In genomic region chr16:20773679-20774078, GRCh38 we compare ENCODE assay signal across 25 cellular contexts. TPM values are rescaled to one million over a fixed set of nuclear protein-coding genes. Genes with fewer than 3 reads are reported as not detected.
DNase-seq lines count a peak whose midpoint lies in the region; ATAC-seq, FAIRE-seq and TF ChIP-seq lines count a peak whose summit lies in the region.
"Had no signal": no experiment of that assay in that cellular context is flagged by ENCODE, and none has a peak within 500 bp of the region (broad histone marks: within the 10 kb centered on the region; RNA-seq: fewer than 3 reads in every experiment).

No MANE protein-coding gene starts in this region.

- TF ChIP-seq EP300 in HepG2 (IDR thresholded peaks at IDR 0.05; ENCODE audit: low read depth in 2 of 2, low read length in 2 of 2) (no peak), HepG2 (CRISPR knock-in tag; IDR thresholded peaks at IDR 0.05; ENCODE audit: borderline replicate concordance) (no peak)

- no peak overlapping the region for H3K4me3 ChIP-seq in liver (ENCODE audit: low read depth in 1 of 3, low read length in 3 of 3)
- no peak overlapping the region for H3K4me3 ChIP-seq in HepG2 (replicated peaks in 1 of 3; ENCODE audit: insufficient read depth in 1 of 3, low read depth in 2 of 3, low read length in 3 of 3)
- H3K4me3 ChIP-seq: BLaER1, GM12878 had no signal

- no peak overlapping the region for H3K4me2 ChIP-seq in HepG2 (ENCODE audit: low read depth, low read length)
- H3K4me2 ChIP-seq: BLaER1 had no signal

- no peak for TF ChIP-seq CTCF in liver (IDR thresholded peaks at IDR 0.05; ENCODE audit: low read depth, low read length, missing input control)
- no peak for TF ChIP-seq CTCF in HepG2 (CRISPR knock-in tag; IDR thresholded peaks at IDR 0.05)

- H3K9ac ChIP-seq in liver (ENCODE audit: low read depth in 1 of 2, low read length in 2 of 2): no peak overlapping the region
- H3K9ac ChIP-seq in HepG2 (ENCODE audit: insufficient read depth, low read depth, low read length): no peak overlapping the region
- H3K9ac ChIP-seq: BLaER1 had no signal

- H3K27ac ChIP-seq in liver (ENCODE audit: low read depth in 1 of 2, low read length in 2 of 2) (no peak overlapping the region), HepG2 (ENCODE audit: extremely low read length, insufficient read depth, low read length) (no peak overlapping the region)
- H3K27ac ChIP-seq: BLaER1 had no signal

- H3K9me3 ChIP-seq in liver (ENCODE audit: control insufficient read depth in 4 of 4, low read length in 3 of 4) (no peaks in the 10 kb centered on the region), HepG2 (ENCODE audit: low read length) (no peaks in the 10 kb centered on the region)
- H3K9me3 ChIP-seq: BE2C, BLaER1 had no signal

- H3K4me1 ChIP-seq in liver (ENCODE audit: control insufficient read depth in 4 of 4, insufficient read depth in 4 of 4, low read length in 3 of 4) (peaks cover 1 to 10% (median 7%) of the 10 kb centered on the region in 4 donors), HepG2 (ENCODE audit: insufficient read depth, low read length) (no peaks in the 10 kb centered on the region)
- H3K4me1 ChIP-seq: BE2C, BLaER1 had no signal

- POLR2A ChIA-PET in HepG2 (lab: Yijun Ruan, JAX): no interaction called here

- 55% methylated on average over 3 of the region's 3 CpGs for WGBS in liver
- WGBS in HepG2 (ENCODE audit: low lambda C conversion rate): 91% methylated on average over 3 of the region's 3 CpGs

- TF ChIP-seq RAD21 in liver (IDR thresholded peaks at IDR 0.05) (no peak), HepG2 (CRISPR knock-in tag; IDR thresholded peaks at IDR 0.05) (no peak)

- H3K36me3 ChIP-seq in liver (ENCODE audit: control insufficient read depth in 4 of 4, insufficient read depth in 3 of 4, low read depth in 1 of 4, low read length in 3 of 4) (peaks cover 8 to 41% (median 27%) of the 10 kb centered on the region in 4 donors), HepG2 (replicated peaks in 1 of 2; ENCODE audit: control insufficient read depth in 1 of 2, insufficient read depth in 2 of 2, low read length in 2 of 2) (peaks cover 11 to 14% of the 10 kb centered on the region in 2 experiments; a peak in 4 of 5 replicates)
- H3K36me3 ChIP-seq: BE2C, BLaER1 had no signal

- intact Hi-C loops in HepG2 (cut with micrococcal nuclease; ENCODE audit: unreplicated experiment): no loop called here

- no peak for DNase-seq in HepG2 (ENCODE audit: low spot score)
- no peak for DNase-seq in left lobe of liver (ENCODE audit: low spot score)
- no peak for DNase-seq in cortex of kidney (lab: John Stamatoyannopoulos, UW)
- DNase-seq: 8988T; ACHN; BE2C; C1 segment of cervical spinal cord; CD4-positive, alpha-beta memory T cell; CD4-positive, CD25-positive, alpha-beta regulatory T cell; CD8-positive, alpha-beta memory T cell; COR-L47; DMS 273 treated with DMSO at 0.1 percent for 48 hours; DMS153; DMS53; DMS79; DND-41; EL; GDM1 had no signal

- no peak for FAIRE-seq in HepG2 (lab: Jason Lieb, UNC)
- FAIRE-seq: GM12878, GM12892, GM19239 had no signal

- ATAC-seq in HepG2 (no peak), left lobe of liver (peak; percentile 49), HG03432 (IDR thresholded peaks at IDR 0.05; ENCODE audit: unreplicated experiment) (no peak)
- ATAC-seq: GM12878 had no signal

- H3K27me3 ChIP-seq in liver (ENCODE audit: control insufficient read depth in 4 of 4, insufficient read depth in 4 of 4, low read length in 3 of 4) (no peaks in the 10 kb centered on the region), HepG2 (ENCODE audit: control insufficient read depth in 1 of 2, insufficient read depth in 2 of 2, low read length in 2 of 2) (no peaks in the 10 kb centered on the region)
- H3K27me3 ChIP-seq: BE2C, BLaER1 had no signal

- H4K20me1 ChIP-seq in HepG2 (ENCODE audit: insufficient read depth, low read length): no peaks in the 10 kb centered on the region
- H4K20me1 ChIP-seq: BLaER1 had no signal

- no TSS peak for BruUV-seq in HepG2 (replicated peaks; lab: Mats Ljungman, UMichigan)

- CTCF ChIA-PET in HepG2 (lab: Yijun Ruan, JAX; ENCODE audit: low intra/inter-chr PET ratio, low total read pairs): no interaction called here

- in situ Hi-C loops in HepG2 (cut with HindIII; ENCODE audit: extremely low pct_ligation_motif_present, low pct_unique_long_range_greater_than_20kb): no loop called here

- H3K79me2 ChIP-seq in HepG2 (ENCODE audit: insufficient read depth, low read length): no peaks in the 10 kb centered on the region

- no peak overlapping the region for H2AFZ ChIP-seq in HepG2 (ENCODE audit: low read length)

- TF ChIP-seq POLR2A in HepG2 (IDR thresholded peaks at IDR 0.05; ENCODE audit: insufficient read depth in 1 of 2, low read depth in 2 of 2, low read length in 2 of 2): no peak

RNA-seq across cellular contexts. Expression of gene ACSM3, which starts 9.9 kb away (rescaled TPM):
- 10 to 100 TPM; 55.6 to 71.8 TPM for total RNA-seq in liver
- 10 to 100 TPM; 29.2 to 45.1 TPM for polyA plus RNA-seq in liver
- total RNA-seq in HepG2 (2016; rRNA removed; fragmentation: Illumina TruSeq; extraction: Trizol): 108 and 125 TPM in 2 replicates
- 16.9 and 17.5 TPM in 2 replicates for total RNA-seq in HepG2 (2016; cell fraction: cytosol; rRNA removed; fragmentation: Illumina TruSeq; extraction: Trizol; ENCODE audit: low read depth)
- 103 and 128 TPM in 2 replicates for total RNA-seq in HepG2 (2016; cell fraction: insoluble cytoplasmic fraction; rRNA removed; fragmentation: Illumina TruSeq; extraction: Trizol)
- total RNA-seq in HepG2 (2016; cell fraction: membrane; rRNA removed; fragmentation: Illumina TruSeq; extraction: Trizol): 55.2 and 56.2 TPM in 2 replicates
- total RNA-seq in HepG2 (2016; cell fraction: nucleus; rRNA removed; fragmentation: Illumina TruSeq; extraction: Trizol): 194 and 207 TPM in 2 replicates
- 74.0 and 84.3 TPM in 2 replicates for polyA plus RNA-seq in HepG2 (2011; rRNA removed)
- polyA plus RNA-seq in HepG2 (2011; cell fraction: cytosol; rRNA removed): 50.4 and 63.7 TPM in 2 replicates
- 123 and 153 TPM in 2 replicates for polyA plus RNA-seq in HepG2 (2011; cell fraction: nucleus; rRNA removed)
- polyA plus RNA-seq in HepG2 (2012): 99.7 and 110 TPM in 2 replicates
- polyA plus RNA-seq in HepG2 (2016; cell fraction: cytosol; fragmentation: Illumina TruSeq; extraction: Trizol; ENCODE audit: low read depth): 14.1 and 15.2 TPM in 2 replicates
- 156 and 162 TPM in 2 replicates for polyA plus RNA-seq in HepG2 (2016; cell fraction: insoluble cytoplasmic fraction; fragmentation: Illumina TruSeq; extraction: Trizol; ENCODE audit: low read depth)
- polyA plus RNA-seq in HepG2 (2016; cell fraction: membrane; fragmentation: Illumina TruSeq; extraction: Trizol; ENCODE audit: low read depth): 43.7 and 47.6 TPM in 2 replicates
- 215 and 247 TPM in 2 replicates for polyA plus RNA-seq in HepG2 (2016; cell fraction: nucleus; fragmentation: Illumina TruSeq; extraction: Trizol; ENCODE audit: insufficient read depth, low read depth)
- polyA minus RNA-seq in HepG2 (2011; rRNA and poly(A)+ RNA removed; ENCODE audit: low replicate concordance): 0.82 and 141 TPM in 2 replicates
- polyA minus RNA-seq in HepG2 (2011; cell fraction: cytosol; rRNA and poly(A)+ RNA removed): 18.3 and 32.4 TPM in 2 replicates
- polyA minus RNA-seq in HepG2 (2011; cell fraction: nucleus; rRNA and poly(A)+ RNA removed): 204 and 288 TPM in 2 replicates
- 70.8 TPM for total RNA-seq in left lobe of liver
- total RNA-seq: A673 had no signal

RNA-seq across cellular contexts. Expression of gene THUMPD1, which starts 32.1 kb away (rescaled TPM):
- total RNA-seq in liver: 10 to 100 TPM; 38.7 to 42.8 TPM
- polyA plus RNA-seq in liver: 10 to 100 TPM; 10.1 to 14.9 TPM
- total RNA-seq in HepG2 (2016; rRNA removed; fragmentation: Illumina TruSeq; extraction: Trizol): 69.1 and 102 TPM in 2 replicates
- total RNA-seq in HepG2 (2016; cell fraction: cytosol; rRNA removed; fragmentation: Illumina TruSeq; extraction: Trizol; ENCODE audit: low read depth): 4.6 and 6.7 TPM in 2 replicates
- 71.0 and 103 TPM in 2 replicates for total RNA-seq in HepG2 (2016; cell fraction: insoluble cytoplasmic fraction; rRNA removed; fragmentation: Illumina TruSeq; extraction: Trizol)
- 19.1 and 23.2 TPM in 2 replicates for total RNA-seq in HepG2 (2016; cell fraction: membrane; rRNA removed; fragmentation: Illumina TruSeq; extraction: Trizol)
- total RNA-seq in HepG2 (2016; cell fraction: nucleus; rRNA removed; fragmentation: Illumina TruSeq; extraction: Trizol): 67.8 and 71.7 TPM in 2 replicates
- polyA plus RNA-seq in HepG2 (2011; rRNA removed): 20.8 and 22.7 TPM in 2 replicates
- 23.4 and 44.4 TPM in 2 replicates for polyA plus RNA-seq in HepG2 (2011; cell fraction: cytosol; rRNA removed)
- 80.0 and 102 TPM in 2 replicates for polyA plus RNA-seq in HepG2 (2011; cell fraction: nucleus; rRNA removed)
- 29.3 and 38.3 TPM in 2 replicates for polyA plus RNA-seq in HepG2 (2012)
- 1.6 and 2.0 TPM in 2 replicates for polyA plus RNA-seq in HepG2 (2016; cell fraction: cytosol; fragmentation: Illumina TruSeq; extraction: Trizol; ENCODE audit: low read depth)
- 67.9 and 69.4 TPM in 2 replicates for polyA plus RNA-seq in HepG2 (2016; cell fraction: insoluble cytoplasmic fraction; fragmentation: Illumina TruSeq; extraction: Trizol; ENCODE audit: low read depth)
- polyA plus RNA-seq in HepG2 (2016; cell fraction: membrane; fragmentation: Illumina TruSeq; extraction: Trizol; ENCODE audit: low read depth): 6.6 and 7.6 TPM in 2 replicates
- polyA plus RNA-seq in HepG2 (2016; cell fraction: nucleus; fragmentation: Illumina TruSeq; extraction: Trizol; ENCODE audit: insufficient read depth, low read depth): 48.7 and 49.4 TPM in 2 replicates
- polyA minus RNA-seq in HepG2 (2011; rRNA and poly(A)+ RNA removed; ENCODE audit: low replicate concordance): 22.2 and 83.8 TPM in 2 replicates
- 34.7 and 43.5 TPM in 2 replicates for polyA minus RNA-seq in HepG2 (2011; cell fraction: cytosol; rRNA and poly(A)+ RNA removed)
- polyA minus RNA-seq in HepG2 (2011; cell fraction: nucleus; rRNA and poly(A)+ RNA removed): 128 and 146 TPM in 2 replicates
- total RNA-seq in left lobe of liver: 13.1 TPM

RNA-seq across cellular contexts. Expression of gene ERI2, which starts 32.6 kb away (rescaled TPM):
- 10 to 100 TPM; 26.0 to 79.1 TPM for total RNA-seq in liver
- 10 to 100 TPM in 1 of 2 donors, 1 to 10 TPM in 1; 8.8 to 12.2 TPM for polyA plus RNA-seq in liver
- 41.3 and 53.1 TPM in 2 replicates for total RNA-seq in HepG2 (2016; rRNA removed; fragmentation: Illumina TruSeq; extraction: Trizol)
- total RNA-seq in HepG2 (2016; cell fraction: cytosol; rRNA removed; fragmentation: Illumina TruSeq; extraction: Trizol; ENCODE audit: low read depth): 19.3 and 19.4 TPM in 2 replicates
- total RNA-seq in HepG2 (2016; cell fraction: insoluble cytoplasmic fraction; rRNA removed; fragmentation: Illumina TruSeq; extraction: Trizol): 40.2 and 47.3 TPM in 2 replicates
- 41.1 and 44.1 TPM in 2 replicates for total RNA-seq in HepG2 (2016; cell fraction: membrane; rRNA removed; fragmentation: Illumina TruSeq; extraction: Trizol)
- 48.1 and 48.5 TPM in 2 replicates for total RNA-seq in HepG2 (2016; cell fraction: nucleus; rRNA removed; fragmentation: Illumina TruSeq; extraction: Trizol)
- polyA plus RNA-seq in HepG2 (2011; rRNA removed): 16.3 and 17.4 TPM in 2 replicates
- 7.2 and 9.4 TPM in 2 replicates for polyA plus RNA-seq in HepG2 (2011; cell fraction: cytosol; rRNA removed)
- 24.8 and 33.6 TPM in 2 replicates for polyA plus RNA-seq in HepG2 (2011; cell fraction: nucleus; rRNA removed)
- 11.3 and 21.2 TPM in 2 replicates for polyA plus RNA-seq in HepG2 (2012)
- 3.9 and 6.1 TPM in 2 replicates for polyA plus RNA-seq in HepG2 (2016; cell fraction: cytosol; fragmentation: Illumina TruSeq; extraction: Trizol; ENCODE audit: low read depth)
- 40.1 and 44.5 TPM in 2 replicates for polyA plus RNA-seq in HepG2 (2016; cell fraction: insoluble cytoplasmic fraction; fragmentation: Illumina TruSeq; extraction: Trizol; ENCODE audit: low read depth)
- polyA plus RNA-seq in HepG2 (2016; cell fraction: membrane; fragmentation: Illumina TruSeq; extraction: Trizol; ENCODE audit: low read depth): 16.7 and 17.7 TPM in 2 replicates
- 46.2 and 48.0 TPM in 2 replicates for polyA plus RNA-seq in HepG2 (2016; cell fraction: nucleus; fragmentation: Illumina TruSeq; extraction: Trizol; ENCODE audit: insufficient read depth, low read depth)
- 10.5 and 15.9 TPM in 2 replicates for polyA minus RNA-seq in HepG2 (2011; rRNA and poly(A)+ RNA removed; ENCODE audit: low replicate concordance)
- 8.3 and 13.4 TPM in 2 replicates for polyA minus RNA-seq in HepG2 (2011; cell fraction: cytosol; rRNA and poly(A)+ RNA removed)
- polyA minus RNA-seq in HepG2 (2011; cell fraction: nucleus; rRNA and poly(A)+ RNA removed): 45.3 and 46.2 TPM in 2 replicates
- total RNA-seq in left lobe of liver: 15.6 TPM

RNA-seq across cellular contexts. Expression of gene REXO5, which starts 32.6 kb away (rescaled TPM):
- total RNA-seq in liver (10 to 100 TPM in 1 of 2 donors, 1 to 10 TPM in 1; 2.1 to 10.6 TPM), HepG2 (2016; rRNA removed; fragmentation: Illumina TruSeq; extraction: Trizol) (13.1 and 14.4 TPM in 2 replicates), left lobe of liver (1.7 TPM)
- polyA plus RNA-seq in liver (1 to 10 TPM in 1 of 2 donors, under 1 TPM in 1; 0.83 to 1.6 TPM), HepG2 (2011; rRNA removed) (5.5 and 5.9 TPM in 2 replicates)
- total RNA-seq in HepG2 (2016; cell fraction: cytosol; rRNA removed; fragmentation: Illumina TruSeq; extraction: Trizol; ENCODE audit: low read depth): 13.8 and 15.9 TPM in 2 replicates
- 12.0 and 13.3 TPM in 2 replicates for total RNA-seq in HepG2 (2016; cell fraction: insoluble cytoplasmic fraction; rRNA removed; fragmentation: Illumina TruSeq; extraction: Trizol)
- 10.3 and 11.4 TPM in 2 replicates for total RNA-seq in HepG2 (2016; cell fraction: membrane; rRNA removed; fragmentation: Illumina TruSeq; extraction: Trizol)
- total RNA-seq in HepG2 (2016; cell fraction: nucleus; rRNA removed; fragmentation: Illumina TruSeq; extraction: Trizol): 18.6 and 20.9 TPM in 2 replicates
- polyA plus RNA-seq in HepG2 (2011; cell fraction: cytosol; rRNA removed): 2.1 and 2.7 TPM in 2 replicates
- 9.1 and 9.5 TPM in 2 replicates for polyA plus RNA-seq in HepG2 (2011; cell fraction: nucleus; rRNA removed)
- 3.5 and 6.7 TPM in 2 replicates for polyA plus RNA-seq in HepG2 (2012)
- 2.0 and 2.6 TPM in 2 replicates for polyA plus RNA-seq in HepG2 (2016; cell fraction: cytosol; fragmentation: Illumina TruSeq; extraction: Trizol; ENCODE audit: low read depth)
- polyA plus RNA-seq in HepG2 (2016; cell fraction: insoluble cytoplasmic fraction; fragmentation: Illumina TruSeq; extraction: Trizol; ENCODE audit: low read depth): 10.4 and 10.8 TPM in 2 replicates
- 3.7 and 4.7 TPM in 2 replicates for polyA plus RNA-seq in HepG2 (2016; cell fraction: membrane; fragmentation: Illumina TruSeq; extraction: Trizol; ENCODE audit: low read depth)
- polyA plus RNA-seq in HepG2 (2016; cell fraction: nucleus; fragmentation: Illumina TruSeq; extraction: Trizol; ENCODE audit: insufficient read depth, low read depth): 17.5 and 20.3 TPM in 2 replicates
- polyA minus RNA-seq in HepG2 (2011; rRNA and poly(A)+ RNA removed; ENCODE audit: low replicate concordance): 6.7 and 10.1 TPM in 2 replicates
- 3.8 and 5.8 TPM in 2 replicates for polyA minus RNA-seq in HepG2 (2011; cell fraction: cytosol; rRNA and poly(A)+ RNA removed)
- polyA minus RNA-seq in HepG2 (2011; cell fraction: nucleus; rRNA and poly(A)+ RNA removed): 26.3 and 29.6 TPM in 2 replicates
